30 cellular contexts compared by ENCODE assay signal in genomic region chr9:122143296-122143695, GRCh38. TPM values are rescaled to one million over a fixed set of nuclear protein-coding genes. Genes with fewer than 3 reads are reported as not detected.
"Had no signal": no experiment of that assay in that cellular context is flagged by ENCODE, and none has a peak within 500 bp of the region (broad histone marks: within the 10 kb centered on the region; RNA-seq: fewer than 3 reads in every experiment).

No MANE protein-coding gene starts in this region.

- H3K27me3 Mint-ChIP-seq: effector memory CD8-positive, alpha-beta T cell; memory B cell; type B pancreatic cell had no signal

- H3K36me3 ChIP-seq: neural progenitor cell had no signal

- H3K4me3 Mint-ChIP-seq: effector memory CD8-positive, alpha-beta T cell; memory B cell; nephron; neural progenitor cell; type B pancreatic cell had no signal

- H3K27me3 ChIP-seq: foreskin keratinocyte, gastroesophageal sphincter, heart left ventricle, hepatocyte, testis, tibial artery had no signal

- H3K9me3 Mint-ChIP-seq: effector memory CD8-positive, alpha-beta T cell; memory B cell; nephron; neural progenitor cell; type B pancreatic cell had no signal

- H3K9me3 ChIP-seq: gastroesophageal sphincter, heart left ventricle, testis, tibial artery had no signal

- H3K79me2 ChIP-seq: parathyroid adenoma had no signal

- H2AFZ ChIP-seq: hepatocyte, neural progenitor cell, parathyroid adenoma had no signal

- H3K9ac ChIP-seq: neural progenitor cell, parathyroid adenoma had no signal

- DNase-seq: effector memory CD8-positive, alpha-beta T cell; foreskin keratinocyte; heart left ventricle; kidney; stimulated activated CD4-positive, alpha-beta T cell treated with anti-CD3 and anti-CD28 coated beads, Interleukin-12 subunit alpha, Interleukin-12 subunit beta, amount 100 ng/mL, for 4 hours; stimulated activated CD4-positive, alpha-beta T cell treated with anti-CD3 and anti-CD28 coated beads, Interleukin-1b, Interleukin-23, amount 100 ng/mL, for 48 hours; stimulated activated CD4-positive, alpha-beta T cell treated with anti-CD3 and anti-CD28 coated beads, Interleukin-4, amount 100 ng/mL, for 1 hour; stimulated activated CD8-positive, alpha-beta memory T cell treated with anti-CD3 and anti-CD28 coated beads, Interleukin-4, amount 100 ng/mL, for 48 hours; stimulated activated naive CD4-positive, alpha-beta T cell treated with Interleukin-2 at 50 U/mL for 16 hours; substantia nigra; testis; tibial artery had no signal

- ATAC-seq: effector memory CD8-positive, alpha-beta T cell; esophagus mucosa; foreskin keratinocyte; gastroesophageal sphincter; sciatic nerve had no signal

- H3K4me1 Mint-ChIP-seq: neural progenitor cell had no signal

- H3K27ac Mint-ChIP-seq: effector memory CD8-positive, alpha-beta T cell; memory B cell; neural progenitor cell; progenitor cell of endocrine pancreas; type B pancreatic cell had no signal

- H3K4me3 ChIP-seq: coronary artery, gastroesophageal sphincter, heart left ventricle, hepatocyte, lung, neural progenitor cell, smooth muscle cell, testis, tibial artery had no signal

- H3K4me2 ChIP-seq: hepatocyte, neural progenitor cell, smooth muscle cell had no signal

- H3K4me1 ChIP-seq: foreskin keratinocyte, neural progenitor cell, parathyroid adenoma, tibial artery had no signal

- H3K27ac ChIP-seq: coronary artery, epithelial cell of prostate, foreskin keratinocyte, gastroesophageal sphincter, hepatocyte, neural progenitor cell, parathyroid adenoma, testis, tibial artery had no signal

RNA-seq across cellular contexts. Expression of gene MORN5, which starts 16.4 kb away (rescaled TPM):
- total RNA-seq: dermis microvascular lymphatic vessel endothelial cell, esophagus mucosa, foreskin keratinocyte, heart left ventricle, hepatocyte, liver, mononuclear cell, sciatic nerve, smooth muscle cell had no signal
- polyA plus RNA-seq: fibroblast of lung, foreskin keratinocyte, heart left ventricle, liver, smooth muscle cell had no signal
